8 cellular contexts compared by ENCODE assay signal in genomic region chr6:31541658-31542521, GRCh38. TPM values are rescaled to one million over a fixed set of nuclear protein-coding genes. Genes with fewer than 3 reads are reported as not detected.
DNase-seq lines count a peak whose midpoint lies in the region; ATAC-seq and TF ChIP-seq lines count a peak whose summit lies in the region.

Gene DDX39B (minus strand): TSS chr6:31542003. CDS start chr6:31540532, 1,471 bp downstream.

- in situ Hi-C loops in GM13977 (cut with MboI; ENCODE audit: low pct_unique_long_range_greater_than_20kb, low sequenced_read_pairs, unreplicated experiment) = no loop called here

- no peaks in the 10 kb centered on the region for H3K27me3 ChIP-seq in psoas muscle (ENCODE audit: insufficient read depth in 3 of 3, low read length in 2 of 3)

- H3K27ac ChIP-seq in angular gyrus (ENCODE audit: low read depth, low read length) = peak within 1 kb of the TSS; percentile 97
- H3K27ac ChIP-seq in psoas muscle = peak within 1 kb of the TSS; percentile 92
- peak within 1 kb of the TSS; percentile 98 for H3K27ac ChIP-seq in urinary bladder (ENCODE audit: low read depth)

- DNase-seq in GM13977 (ENCODE audit: low spot score) (peak; percentile 92), NCI-H187 (lab: John Stamatoyannopoulos, UW) (peak; percentile 96 to 99), left ventricle myocardium superior (peak; percentile 96), psoas muscle (peak; percentile 96 to 98)

- ATAC-seq in HG02938 (IDR thresholded peaks at IDR 0.05; ENCODE audit: unreplicated experiment) (peak; percentile 61), left ventricle myocardium superior (peak; percentile 94), psoas muscle (peak; percentile 93 to 94 (median 94))

- H3K4me3 ChIP-seq in psoas muscle (peak within 1 kb of the TSS; percentile 88), urinary bladder (ENCODE audit: low read depth, low read length) (peak within 1 kb of the TSS; percentile 70)

- 0 to 1% (median 1%) methylated on average over 43 of the region's 43 CpGs for WGBS in psoas muscle, 3 donors
- under 1% methylated on average over 43 of the region's 43 CpGs for WGBS in urinary bladder

- H3K9me3 ChIP-seq in psoas muscle = no peaks in the 10 kb centered on the region

- TF ChIP-seq CTCF in GM13977 (IDR thresholded peaks at IDR 0.05; ENCODE audit: extremely low read depth, insufficient read depth, missing control alignments) = no peak
- TF ChIP-seq CTCF in psoas muscle (IDR thresholded peaks at IDR 0.05) = no peak

- peaks cover 18 to 35% of the 10 kb centered on the region in 2 donors for H3K36me3 ChIP-seq in psoas muscle (ENCODE audit: insufficient read depth in 1 of 2, low read depth in 1 of 2)
- H3K36me3 ChIP-seq in urinary bladder (ENCODE audit: insufficient read depth) = no peaks in the 10 kb centered on the region

- intact Hi-C loops in T-helper 2 cell treated with Interferon-gamma antibody and Interleukin-4, amounts not matched to agents 100 ng/mL and 5 ng/mL, for 36 hours (cut with micrococcal nuclease) = loop anchor here (1.0 to 10.0 kb wide), 9 partner anchors 48 to 590 kb away; partner anchors contain the start of genes BAG6, CLIC1, FKBPL and HLA-C
- intact Hi-C loops in left ventricle myocardium superior (cut with micrococcal nuclease) (no loop called here), psoas muscle (cut with DNase I) (loop anchor here (5.0 to 10.0 kb wide), 4 partner anchors 45 to 423 kb away; partner anchors contain the start of genes EHMT2 (in 1 of the 2) and MICB (in 1 of the 2))

- H3K4me1 ChIP-seq in psoas muscle (peaks cover 29% of the 10 kb centered on the region), urinary bladder (ENCODE audit: insufficient read depth) (no peaks in the 10 kb centered on the region)

RNA-seq across cellular contexts. Expression of gene DDX39B, which starts in this region (rescaled TPM):
- total RNA-seq in T-helper 2 cell treated with Interferon-gamma antibody and Interleukin-4, amounts not matched to agents 100 ng/mL and 5 ng/mL, for 36 hours = 431 and 439 TPM in 2 replicates
- 176 TPM for total RNA-seq in left ventricle myocardium superior
- total RNA-seq in psoas muscle = 100 to 1,000 TPM; 141 to 186 (median 165) TPM
- polyA plus RNA-seq in psoas muscle = 100 to 1,000 TPM; 128 to 174 (median 134) TPM
- 271 TPM for total RNA-seq in urinary bladder
- 285 TPM for polyA plus RNA-seq in urinary bladder

Comparison
In these comparisons a context has a peak if more than half of its experiments do, and no peak if none do; other contexts are left out.
1. Peak in every context shown above with its lines: DNase-seq, ATAC-seq, H3K4me3 ChIP-seq and H3K27ac ChIP-seq.